In genomic region chr3:196640501-196640968, GRCh38 we compare ENCODE assay signal across 1 cellular context.
TF ChIP-seq lines count a peak whose summit lies in the region.

No MANE protein-coding gene starts in this region.

TF ChIP-seq in WTC11, 78 proteins besides CTCF, POLR2A, EP300 and RAD21 (continued from another document):
- TF ChIP-seq ARID4B (CRISPR knock-in tag; IDR thresholded peaks at IDR 0.05; ENCODE audit: borderline replicate concordance) (no peak), ZNF423 (CRISPR knock-in tag; IDR thresholded peaks at IDR 0.05) (no peak), KAT7 (CRISPR knock-in tag; IDR thresholded peaks at IDR 0.05; ENCODE audit: borderline replicate concordance) (no peak), ZNF263 (CRISPR knock-in tag; IDR thresholded peaks at IDR 0.05; ENCODE audit: low read depth) (no peak), ATF3 (CRISPR knock-in tag; conservative IDR thresholded peaks at IDR 0.05) (no peak), EMX1 (CRISPR knock-in tag; IDR thresholded peaks at IDR 0.05) (no peak), SMAD4 (CRISPR knock-in tag; IDR thresholded peaks at IDR 0.05) (no peak), E2F1 (CRISPR knock-in tag; IDR thresholded peaks at IDR 0.05) (no peak)
